ENCODE assay signal across 1 cellular context in the genomic region with DNA sequence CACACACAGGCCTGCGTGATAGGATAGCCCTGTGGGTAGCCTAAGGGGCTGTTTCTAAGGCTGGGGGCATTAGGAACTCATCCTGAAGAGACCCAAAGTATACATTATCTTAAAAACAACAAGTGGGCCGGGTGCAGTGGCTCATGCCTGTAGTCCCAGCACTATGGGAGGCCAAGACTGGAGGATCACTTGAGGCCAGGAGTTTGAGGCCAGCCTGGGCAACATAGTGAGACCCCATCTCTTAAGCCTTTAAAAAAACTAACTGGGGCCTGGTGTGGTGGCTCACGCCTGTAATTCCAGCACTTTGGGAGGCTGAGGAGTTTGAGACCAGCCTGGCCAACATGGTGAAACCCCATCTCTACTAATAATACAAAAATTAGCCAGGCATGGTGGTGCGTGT. TPM values are rescaled to one million over a fixed set of nuclear protein-coding genes. Genes with fewer than 3 reads are reported as not detected.
"Had no signal": no experiment of that assay in that cellular context is flagged by ENCODE, and none has a peak within 500 bp of the region (broad histone marks: within the 10 kb centered on the region; RNA-seq: fewer than 3 reads in every experiment).

No MANE protein-coding gene starts in this region.

RNA-seq across cellular contexts. Expression of a gene that starts 0.8 kb away (rescaled TPM):
- total RNA-seq: chondrocyte had no signal
